ENCODE assay signal across 17 cellular contexts in genomic region chr22:38957046-38957770, GRCh38. TPM values are rescaled to one million over a fixed set of nuclear protein-coding genes. Genes with fewer than 3 reads are reported as not detected.
DNase-seq lines count a peak whose midpoint lies in the region; ATAC-seq and TF ChIP-seq lines count a peak whose summit lies in the region.
"Had no signal": no experiment of that assay in that cellular context is flagged by ENCODE, and none has a peak within 500 bp of the region (broad histone marks: within the 10 kb centered on the region; RNA-seq: fewer than 3 reads in every experiment).

APOBEC3A (plus strand) TSS chr22:38957609; CDS start chr22:38957692, 83 bp downstream.

- peaks cover 34% of the 10 kb centered on the region for H3K27me3 Mint-ChIP-seq in chondrocyte (ENCODE audit: low read depth)

- no peak within 1 kb of the TSS for H3K27ac ChIP-seq in esophagus muscularis mucosa (replicated peaks in 1 of 4)
- H3K27ac ChIP-seq: ascending aorta, C4-2B had no signal

- TF ChIP-seq CTCF in chondrocyte (IDR thresholded peaks at IDR 0.05): no peak
- TF ChIP-seq CTCF in esophagus muscularis mucosa (IDR thresholded peaks at IDR 0.05): no peak

- no peaks in the 10 kb centered on the region for H3K36me3 ChIP-seq in esophagus muscularis mucosa
- H3K36me3 ChIP-seq: ascending aorta, heart left ventricle had no signal

- H3K36me3 Mint-ChIP-seq in chondrocyte (ENCODE audit: low read depth): peaks cover 1% of the 10 kb centered on the region

- no peak within 1 kb of the TSS for H3K4me3 Mint-ChIP-seq in chondrocyte (ENCODE audit: unreplicated experiment)

- peaks cover 0 to 4% (median 0%) of the 10 kb centered on the region in 4 donors for H3K27me3 ChIP-seq in esophagus muscularis mucosa
- H3K27me3 ChIP-seq: ascending aorta, heart left ventricle had no signal

- WGBS in esophagus muscularis mucosa: 84% methylated on average over 10 of the region's 11 CpGs

- DNase-seq in AML-193 (lab: John Stamatoyannopoulos, UW) (peak; percentile 7 to 22), HPDE6-E6E7 (ENCODE audit: extremely low spot score) (peak; percentile 49), chondrocyte (ENCODE audit: low spot score) (peak; percentile 65), mucosa of gallbladder (ENCODE audit: low spot score) (peak; percentile 54), glomerular visceral epithelial cell (ENCODE audit: extremely low spot score) (no peak), esophagus muscularis mucosa (ENCODE audit: extremely low spot score) (no peak), AG20443 (ENCODE audit: low spot score) (no peak)
- DNase-seq: activated CD8-positive, alpha-beta memory T cell treated with anti-CD3 and anti-CD28 coated beads, Interleukin-2, amount 50 U/mL, for 4 hours; Kasumi-1; T-helper 9 cell had no signal

- H3K4me1 ChIP-seq in esophagus muscularis mucosa: no peaks in the 10 kb centered on the region
- H3K4me1 ChIP-seq: ascending aorta had no signal

- no peak within 1 kb of the TSS for H3K27ac Mint-ChIP-seq in chondrocyte (ENCODE audit: unreplicated experiment)

- intact Hi-C loops in esophagus muscularis mucosa (cut with DNase I): no loop called here

- no peak within 1 kb of the TSS for H3K4me3 ChIP-seq in esophagus muscularis mucosa
- H3K4me3 ChIP-seq: ascending aorta, lung had no signal

- TF ChIP-seq EP300 in esophagus muscularis mucosa (IDR thresholded peaks at IDR 0.05): no peak

- TF ChIP-seq POLR2A in esophagus muscularis mucosa (IDR thresholded peaks at IDR 0.05; ENCODE audit: low read depth): no peak

- no peak for ATAC-seq in GM21381 (IDR thresholded peaks at IDR 0.05; ENCODE audit: unreplicated experiment)

- H3K4me1 Mint-ChIP-seq in chondrocyte (ENCODE audit: low read depth): no peaks in the 10 kb centered on the region

- no peaks in the 10 kb centered on the region for H3K9me3 ChIP-seq in esophagus muscularis mucosa
- H3K9me3 ChIP-seq: ascending aorta, heart left ventricle had no signal

- H3K9me3 Mint-ChIP-seq in chondrocyte (ENCODE audit: low read depth): no peaks in the 10 kb centered on the region

RNA-seq across cellular contexts. Expression of gene APOBEC3A, which starts in this region (rescaled TPM):
- total RNA-seq in chondrocyte (not detected in 3 replicates), mucosa of gallbladder (not detected), esophagus muscularis mucosa (1 to 10 TPM in 1 of 4 donors, under 1 TPM in 1, not detected in 2; 0.58 to 8.0 TPM)
- total RNA-seq: ascending aorta, G401, osteocyte had no signal

Comparison
In these comparisons a context has a peak if more than half of its experiments do, and no peak if none do; other contexts are left out.
1. Peak in DNase-seq in chondrocyte; RNA of the gene not detected or under 1 TPM.
2. Peak in DNase-seq in mucosa of gallbladder; RNA of the gene not detected or under 1 TPM.
3. DNase-seq: peak in AML-193 (2 of 2) and HPDE6-E6E7 (single experiment); none in glomerular visceral epithelial cell (single experiment), esophagus muscularis mucosa (single experiment) and AG20443 (single experiment).